ENCODE assay signal across 1 cellular context in genomic region chr15:101047301-101047781, GRCh38.
TF ChIP-seq lines count a peak whose summit lies in the region.

No MANE protein-coding gene starts in this region.

TF ChIP-seq in H1, 55 proteins besides CTCF, POLR2A, EP300 and RAD21:
- TF ChIP-seq CBX5 (IDR thresholded peaks at IDR 0.05; ENCODE audit: low read depth, low read length) (no peak), MAX (IDR thresholded peaks at IDR 0.05) (no peak), RNF2 (IDR thresholded peaks at IDR 0.05; ENCODE audit: borderline replicate concordance, low read depth, low read length, missing control alignments, poor library complexity, severe bottlenecking) (no peak), CHD1 (IDR thresholded peaks at IDR 0.05; ENCODE audit: low read depth, low read length) (no peak), CTBP2 (IDR thresholded peaks at IDR 0.05; ENCODE audit: borderline replicate concordance, insufficient read depth, insufficient read length, low read length) (peak; percentile 65), PHF8 (conservative IDR thresholded peaks at IDR 0.05; ENCODE audit: low read depth, low read length) (no peak), MAFK (IDR thresholded peaks at IDR 0.05; ENCODE audit: low read depth, low read length) (peak; percentile 48; the same call in 1 of the 2 replicates), KDM4A (IDR thresholded peaks at IDR 0.05; ENCODE audit: low read depth, low read length, severe bottlenecking) (no peak), RXRA (IDR thresholded peaks at IDR 0.05; ENCODE audit: insufficient read depth, low read depth, low read length) (no peak), ATF3 (IDR thresholded peaks at IDR 0.05; ENCODE audit: insufficient read depth, low read depth, low read length) (no peak), TEAD4 (IDR thresholded peaks at IDR 0.05; ENCODE audit: low read depth, low read length) (no peak), KDM5A (IDR thresholded peaks at IDR 0.05; ENCODE audit: low read length) (no peak), SIRT6 (IDR thresholded peaks at IDR 0.05; ENCODE audit: low read length) (no peak), USF2 (IDR thresholded peaks at IDR 0.05; ENCODE audit: low read length) (no peak), E2F6 (IDR thresholded peaks at IDR 0.05) (no peak), ASH2L (IDR thresholded peaks at IDR 0.05; ENCODE audit: low read length) (no peak), CHD7 (IDR thresholded peaks at IDR 0.05; ENCODE audit: insufficient replicate concordance, low read length) (no peak), FOSL1 (IDR thresholded peaks at IDR 0.05; ENCODE audit: insufficient read depth, low read depth, low read length) (no peak), HDAC2 (IDR thresholded peaks at IDR 0.05; ENCODE audit: borderline replicate concordance in 1 of 2, low read depth in 2 of 2, low read length in 2 of 2) (0 out of 4 replicates have a peak, but pooled peaks of 1 of the 2 experiments have one; percentile 68), SIN3A (conservative IDR thresholded peaks at IDR 0.05 in 1 of 2, IDR thresholded peaks at IDR 0.05 in 1 of 2; ENCODE audit: low read depth in 1 of 2, low read length in 2 of 2) (peak; percentile 61 to 76; a peak in 1 of 4 replicates), CHD2 (IDR thresholded peaks at IDR 0.05; ENCODE audit: low read length) (no peak), BACH1 (IDR thresholded peaks at IDR 0.05; ENCODE audit: low read length) (peak; percentile 79), CEBPB (IDR thresholded peaks at IDR 0.05; ENCODE audit: low read depth, low read length) (no peak), SUZ12 (IDR thresholded peaks at IDR 0.05; ENCODE audit: low read length) (no peak), JUND (IDR thresholded peaks at IDR 0.05; ENCODE audit: low read length) (no peak), EZH2 (IDR thresholded peaks at IDR 0.05; ENCODE audit: low read depth, low read length, severe bottlenecking) (no peak), RBBP5 (IDR thresholded peaks at IDR 0.05; ENCODE audit: borderline replicate concordance, low read depth, low read length) (no peak), KDM1A (IDR thresholded peaks at IDR 0.05; ENCODE audit: borderline replicate concordance, low read length) (no peak), BRCA1 (IDR thresholded peaks at IDR 0.05; ENCODE audit: low read depth, low read length) (no peak)
